In the genomic region with DNA sequence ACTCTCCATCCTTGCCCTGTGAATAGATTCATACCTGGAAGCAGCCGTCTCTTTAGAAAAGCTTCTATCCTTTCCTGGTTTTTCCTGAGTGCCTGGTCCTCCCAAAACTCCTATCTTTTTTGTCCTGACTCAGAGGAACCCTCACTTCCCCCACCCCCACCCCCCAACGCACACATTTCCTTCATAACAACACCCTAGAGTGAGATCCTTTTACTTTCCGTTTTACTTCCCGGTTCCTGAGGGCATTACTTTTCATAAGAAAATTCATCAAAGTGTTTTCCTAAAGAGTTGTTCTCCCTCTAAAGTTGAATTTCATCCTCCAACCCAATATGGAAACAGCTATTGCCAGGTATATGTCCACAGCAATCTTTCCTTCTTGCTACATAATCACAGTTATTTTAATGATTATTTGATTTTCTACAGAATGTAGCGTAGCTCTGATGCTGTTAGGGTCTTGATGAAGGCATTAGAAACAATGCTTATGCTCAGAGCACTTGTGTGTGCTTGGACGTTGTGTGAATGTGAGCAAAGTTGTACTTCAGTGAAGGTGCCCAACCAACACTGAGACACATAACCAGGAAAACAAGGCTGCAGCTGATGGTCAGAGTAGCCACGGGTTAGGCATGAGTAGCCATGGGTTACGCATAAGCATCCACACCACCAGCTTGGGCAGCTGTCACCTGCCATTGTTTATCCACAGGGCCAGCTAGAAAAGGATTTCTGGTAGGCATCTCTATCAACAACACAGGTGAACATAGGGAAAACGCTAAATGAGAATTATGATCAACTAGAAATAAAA, we compare ENCODE assay signal across 17 cellular contexts.
DNase-seq lines count a peak whose midpoint lies in the region; ATAC-seq and TF ChIP-seq lines count a peak whose summit lies in the region.
"Had no signal": no experiment of that assay in that cellular context is flagged by ENCODE, and none has a peak within 500 bp of the region (broad histone marks: within the 10 kb centered on the region; RNA-seq: fewer than 3 reads in every experiment).

No MANE protein-coding gene starts in this region.

- H3K27me3 ChIP-seq in spleen (replicated peaks in 1 of 7), result no peaks in the 10 kb centered on the region
- H3K27me3 ChIP-seq: colonic mucosa, tibial nerve had no signal

- H3K4me1 Mint-ChIP-seq in T-helper 17 cell, result peaks cover 16% of the 10 kb centered on the region
- peaks cover 9% of the 10 kb centered on the region for H3K4me1 Mint-ChIP-seq in activated CD4-positive, alpha-beta memory T cell treated with anti-CD3 and anti-CD28 coated beads for 36 hours (ENCODE audit: low read depth)

- WGBS in spleen, 5 donors, result 51 to 65% (median 62%) methylated on average over 9 of the region's 9 CpGs

- H3K4me1 ChIP-seq in spleen, result peaks cover 6 to 40% (median 28%) of the 10 kb centered on the region in 6 donors
- H3K4me1 ChIP-seq: colonic mucosa, tibial nerve had no signal

- peaks cover 13% of the 10 kb centered on the region for H3K9me3 Mint-ChIP-seq in activated CD4-positive, alpha-beta memory T cell treated with anti-CD3 and anti-CD28 coated beads for 36 hours

- peak overlapping the region; percentile 44 for H3K27ac Mint-ChIP-seq in T-helper 17 cell
- H3K27ac Mint-ChIP-seq in activated CD4-positive, alpha-beta memory T cell treated with anti-CD3 and anti-CD28 coated beads for 36 hours, result no peak overlapping the region

- peak overlapping the region in 1 of 8 donors; percentile 8 for H3K4me3 ChIP-seq in spleen
- H3K4me3 ChIP-seq: colonic mucosa, lower lobe of right lung, SK-N-MC, smooth muscle cell, tibial nerve had no signal

- no peaks in the 10 kb centered on the region for H3K27me3 Mint-ChIP-seq in T-helper 17 cell
- H3K27me3 Mint-ChIP-seq in activated CD4-positive, alpha-beta memory T cell treated with anti-CD3 and anti-CD28 coated beads for 36 hours, result no peaks in the 10 kb centered on the region

- H3K4me3 Mint-ChIP-seq in T-helper 17 cell, result no peak overlapping the region
- H3K4me3 Mint-ChIP-seq in activated CD4-positive, alpha-beta memory T cell treated with anti-CD3 and anti-CD28 coated beads for 36 hours, result no peak overlapping the region

- CTCF ChIA-PET in activated CD4-positive, alpha-beta memory T cell treated with anti-CD3 and anti-CD28 coated beads for 36 hours (lab: Charles Lee), result no interaction called here

- POLR2A ChIA-PET in activated CD4-positive, alpha-beta memory T cell treated with anti-CD3 and anti-CD28 coated beads for 36 hours (lab: Charles Lee), result interaction anchor here (0.9 kb wide), 1 partner anchor 16 kb away, joined by 4 read pairs; no protein-coding TSS in a partner anchor

- H3K36me3 Mint-ChIP-seq in T-helper 17 cell (ENCODE audit: low read depth), result peaks cover 7% of the 10 kb centered on the region
- H3K36me3 Mint-ChIP-seq in activated CD4-positive, alpha-beta memory T cell treated with anti-CD3 and anti-CD28 coated beads for 36 hours, result peaks cover 22% of the 10 kb centered on the region

- DNase-seq in NCI-H2029 (lab: John Stamatoyannopoulos, UW) (peak; percentile 16), NCI-H2029 treated with DMSO at 0.1 percent for 48 hours (lab: John Stamatoyannopoulos, UW) (no peak), T-helper 17 cell (no peak), spleen (no peak), NCI-H446 treated with DMSO at 0.1 percent for 48 hours (lab: John Stamatoyannopoulos, UW) (no peak), GF-D8 (lab: John Stamatoyannopoulos, UW) (no peak)
- no peak for DNase-seq in activated CD4-positive, alpha-beta memory T cell treated with anti-CD3 and anti-CD28 coated beads for 36 hours
- DNase-seq: activated CD8-positive, alpha-beta memory T cell treated with anti-CD3 and anti-CD28 coated beads, Interleukin-2, amount 50 U/mL, for 48 hours; colonic mucosa; IMR-90; lower lobe of right lung; NCI-H187 treated with DMSO at 0.1 percent for 48 hours; nucleus accumbens had no signal

- TF ChIP-seq POLR2A in spleen (IDR thresholded peaks at IDR 0.05), result no peak

- intact Hi-C loops in spleen (cut with DNase I; ENCODE audit: low total_unique reads), result no loop called here
- intact Hi-C loops in activated CD4-positive, alpha-beta memory T cell treated with anti-CD3 and anti-CD28 coated beads for 36 hours (cut with micrococcal nuclease), result no loop called here

- ATAC-seq in HG02981 (IDR thresholded peaks at IDR 0.05; ENCODE audit: unreplicated experiment) (peak; percentile 70), T-helper 17 cell (no peak)
- ATAC-seq: lower lobe of right lung had no signal

- H3K9me3 ChIP-seq in T-helper 17 cell (ENCODE audit: control insufficient read depth, low read length, poor library complexity, severe bottlenecking) (no peaks in the 10 kb centered on the region), spleen (peaks cover 0 to 9% (median 0%) of the 10 kb centered on the region in 8 donors)
- H3K9me3 ChIP-seq: colonic mucosa, lower lobe of right lung, tibial nerve had no signal

- peaks cover 0 to 5% (median 0%) of the 10 kb centered on the region in 6 donors for H3K36me3 ChIP-seq in spleen
- H3K36me3 ChIP-seq: colonic mucosa, lower lobe of right lung, tibial nerve had no signal

- H3K27ac ChIP-seq in spleen, result peak overlapping the region in 7 of 8 donors; percentile 14 to 73 (median 53)
- H3K27ac ChIP-seq: colonic mucosa, lower lobe of right lung, SK-N-MC, tibial nerve had no signal

- no peak for TF ChIP-seq CTCF in spleen (IDR thresholded peaks at IDR 0.05 in 8 of 11, conservative IDR thresholded peaks at IDR 0.05 in 3 of 11)
